In the genomic region with DNA sequence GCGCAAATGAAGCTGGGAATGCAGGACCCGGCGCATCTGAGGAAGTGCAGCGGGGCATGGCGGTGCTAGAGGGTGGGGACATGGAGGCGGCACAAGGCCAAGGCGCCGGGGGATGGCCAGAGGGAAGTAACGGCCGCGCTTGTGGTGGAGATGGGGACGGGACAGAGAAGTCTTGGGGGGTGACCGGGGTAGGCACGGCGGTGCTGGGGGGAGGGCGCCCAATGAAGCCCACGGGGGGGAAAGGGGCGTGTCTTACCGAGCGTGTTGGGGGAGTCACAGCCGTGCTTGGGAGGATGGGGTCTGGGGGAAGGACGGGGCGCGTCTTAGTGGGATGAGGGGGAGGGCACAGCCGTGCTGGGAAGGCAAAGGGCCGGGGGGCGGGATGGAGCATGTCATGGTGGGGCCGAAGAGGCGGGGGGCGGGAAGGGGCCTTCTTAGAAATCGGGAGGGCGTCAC, we compare ENCODE assay signal across 8 cellular contexts. TPM values are rescaled to one million over a fixed set of nuclear protein-coding genes. Genes with fewer than 3 reads are reported as not detected.
DNase-seq lines count a peak whose midpoint lies in the region; ATAC-seq, FAIRE-seq and TF ChIP-seq lines count a peak whose summit lies in the region.

No MANE protein-coding gene starts in this region.

- intact Hi-C loops in gastrocnemius medialis (cut with DNase I; ENCODE audit: low total_unique reads), result no loop called here

- H3K4me3 ChIP-seq in HAP-1 (peak overlapping the region; percentile 67), iPS-11a (ENCODE audit: low read depth, low read length) (peak overlapping the region; percentile 17), gastrocnemius medialis (peak overlapping the region in 3 of 4 donors; percentile 52 to 63 (median 60))

- TF ChIP-seq POLR2A in gastrocnemius medialis (IDR thresholded peaks at IDR 0.05), result no peak

- no peaks in the 10 kb centered on the region for H3K36me3 ChIP-seq in HAP-1 (replicated peaks)
- H3K36me3 ChIP-seq in gastrocnemius medialis, result no peaks in the 10 kb centered on the region

- FAIRE-seq in GM19239 (lab: Jason Lieb, UNC), result no peak

- H3K27ac ChIP-seq in gastrocnemius medialis, result peak overlapping the region; percentile 52 to 81 (median 77)

- no peak for TF ChIP-seq CTCF in gastrocnemius medialis (IDR thresholded peaks at IDR 0.05 in 4 of 5, conservative IDR thresholded peaks at IDR 0.05 in 1 of 5)

- ATAC-seq in gastrocnemius medialis (no peak), HG02623 (IDR thresholded peaks at IDR 0.05; ENCODE audit: unreplicated experiment) (no peak), HG03571 (IDR thresholded peaks at IDR 0.05; ENCODE audit: unreplicated experiment) (no peak)

- H3K27me3 ChIP-seq in HAP-1 (ENCODE audit: low read depth) (no peaks in the 10 kb centered on the region), gastrocnemius medialis (peaks cover 0 to 10% (median 0%) of the 10 kb centered on the region in 3 donors)

- H3K4me1 ChIP-seq in HAP-1 (peaks cover 7% of the 10 kb centered on the region; the same call in 1 of the 2 replicates), gastrocnemius medialis (no peaks in the 10 kb centered on the region)

- in situ Hi-C loops in HAP-1 (cut with MboI; ENCODE audit: low sequenced_read_pairs) (no loop called here), gastrocnemius medialis (cut with MboI; ENCODE audit: low sequenced_read_pairs in 4 of 4) (no loop called here)

- peak; percentile 61 to 90 for DNase-seq in HAP-1 (ENCODE audit: low spot score in 2 of 2)
- DNase-seq in anterior cingulate cortex (lab: John Stamatoyannopoulos, UW), result peak in 48 of 58 donors; percentile 0 to 59 (median 28)
- DNase-seq in gastrocnemius medialis, result peak; percentile 2 to 12
- no peak for DNase-seq in GM19239 (ENCODE audit: insufficient read length, low spot score)
- DNase-seq in NCI-H2029 (lab: John Stamatoyannopoulos, UW), result no peak

- peaks cover 5% of the 10 kb centered on the region; the same call in 1 of the 2 replicates for H3K9me3 ChIP-seq in HAP-1
- no peaks in the 10 kb centered on the region for H3K9me3 ChIP-seq in gastrocnemius medialis

RNA-seq across cellular contexts. Expression of gene ARSD, which starts 1.0 kb away (rescaled TPM):
- 1 to 10 TPM; 1.5 to 2.8 (median 2.1) TPM for total RNA-seq in gastrocnemius medialis

Comparison
In these comparisons a context has a peak if more than half of its experiments do, and no peak if none do; other contexts are left out.
1. DNase-seq: peak in HAP-1 (2 of 2), anterior cingulate cortex (48 of 58) and gastrocnemius medialis (2 of 2); none in GM19239 (single experiment) and NCI-H2029 (single experiment).
2. H3K4me3 ChIP-seq: peak in every context shown above with its lines; median percentile 67 in HAP-1; 60 in gastrocnemius medialis; 17 in iPS-11a.